ENCODE assay signal across 19 cellular contexts in the genomic region with DNA sequence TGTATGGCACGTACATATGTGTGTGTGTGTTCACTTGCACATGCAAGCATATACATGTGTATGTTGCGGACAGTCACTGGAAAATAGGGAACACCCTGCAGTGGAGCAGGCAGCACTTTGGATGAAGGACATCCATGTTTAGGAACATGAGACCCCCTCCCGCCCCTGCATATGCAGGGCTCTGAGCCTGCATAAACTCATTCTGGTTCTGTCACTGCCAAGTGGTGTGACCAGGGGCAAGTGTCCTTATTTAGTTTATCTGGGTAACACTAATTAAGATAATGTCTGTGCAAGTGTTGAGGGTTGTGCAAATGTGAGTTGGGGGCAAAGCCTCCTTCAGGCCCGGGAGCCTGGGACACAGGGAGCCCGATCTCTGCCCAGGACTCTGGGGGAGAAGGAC.
"Had no signal": no experiment of that assay in that cellular context is flagged by ENCODE, and none has a peak within 500 bp of the region (broad histone marks: within the 10 kb centered on the region; RNA-seq: fewer than 3 reads in every experiment).

No MANE protein-coding gene starts in this region.

- H3K36me3 ChIP-seq: colonic mucosa, esophagus muscularis mucosa, gastrocnemius medialis, left ventricle myocardium inferior, lower lobe of right lung, suprapubic skin, thyroid gland, upper lobe of left lung had no signal

- H3K9me3 Mint-ChIP-seq: naive B cell; stimulated activated effector memory CD8-positive, alpha-beta T cell treated with anti-CD3 and anti-CD28 coated beads, Interleukin-12 subunit alpha, Interleukin-12 subunit beta, amount 100 ng/mL, for 72 hours had no signal

- H3K4me1 Mint-ChIP-seq: stimulated activated effector memory CD8-positive, alpha-beta T cell treated with anti-CD3 and anti-CD28 coated beads, Interleukin-12 subunit alpha, Interleukin-12 subunit beta, amount 100 ng/mL, for 72 hours had no signal

- H3K27me3 ChIP-seq: colonic mucosa, esophagus muscularis mucosa, gastrocnemius medialis, suprapubic skin, thyroid gland, upper lobe of left lung had no signal

- H3K27ac ChIP-seq: colonic mucosa, esophagus muscularis mucosa, gastrocnemius medialis, left ventricle myocardium inferior, lower lobe of right lung, suprapubic skin, thyroid gland, upper lobe of left lung had no signal

- H3K4me1 ChIP-seq: colonic mucosa, esophagus muscularis mucosa, gastrocnemius medialis, lower lobe of right lung, suprapubic skin, upper lobe of left lung had no signal

- H3K36me3 Mint-ChIP-seq: naive B cell; stimulated activated effector memory CD8-positive, alpha-beta T cell treated with anti-CD3 and anti-CD28 coated beads, Interleukin-12 subunit alpha, Interleukin-12 subunit beta, amount 100 ng/mL, for 72 hours had no signal

- ATAC-seq: gastrocnemius medialis; left cardiac atrium; lower lobe of right lung; right cardiac atrium; stimulated activated effector memory CD8-positive, alpha-beta T cell treated with anti-CD3 and anti-CD28 coated beads, Interleukin-12 subunit alpha, Interleukin-12 subunit beta, amount 100 ng/mL, for 72 hours; stimulated activated naive CD8-positive, alpha-beta T cell treated with anti-CD3 and anti-CD28 coated beads, Interleukin-15, Interleukin-2, amounts not matched to agents 100 U/mL and 50 U/mL, for 24 hours had no signal

- H3K27me3 Mint-ChIP-seq: naive B cell had no signal

- H3K27ac Mint-ChIP-seq: stimulated activated effector memory CD8-positive, alpha-beta T cell treated with anti-CD3 and anti-CD28 coated beads, Interleukin-12 subunit alpha, Interleukin-12 subunit beta, amount 100 ng/mL, for 72 hours had no signal

- H3K4me2 ChIP-seq: smooth muscle cell had no signal

- DNase-seq: caudate nucleus; colonic mucosa; effector CD8-positive, alpha-beta T cell; gastrocnemius medialis; left cardiac atrium; left ventricle myocardium inferior; lower lobe of right lung; mesenchymal stem cell; naive B cell; right cardiac atrium; stimulated activated CD4-positive, alpha-beta T cell treated with anti-CD3 and anti-CD28 coated beads, Interleukin-4, amount 100 ng/mL, for 1 hour; stimulated activated CD8-positive, alpha-beta memory T cell treated with anti-CD3 and anti-CD28 coated beads, Interleukin-4, amount 100 ng/mL, for 48 hours; stimulated activated naive CD8-positive, alpha-beta T cell treated with anti-CD3 and anti-CD28 coated beads, Interleukin-15, Interleukin-2, amounts not matched to agents 100 U/mL and 50 U/mL, for 24 hours; thyroid gland; upper lobe of left lung had no signal

- H3K9me3 ChIP-seq: colonic mucosa, esophagus muscularis mucosa, gastrocnemius medialis, left ventricle myocardium inferior, lower lobe of right lung, suprapubic skin, thyroid gland, upper lobe of left lung had no signal

- H3K4me3 Mint-ChIP-seq: naive B cell; stimulated activated effector memory CD8-positive, alpha-beta T cell treated with anti-CD3 and anti-CD28 coated beads, Interleukin-12 subunit alpha, Interleukin-12 subunit beta, amount 100 ng/mL, for 72 hours had no signal

- H3K4me3 ChIP-seq: colonic mucosa, esophagus muscularis mucosa, gastrocnemius medialis, left ventricle myocardium inferior, lower lobe of right lung, smooth muscle cell, suprapubic skin, thyroid gland, upper lobe of left lung had no signal
